ENCODE assay signal across 14 cellular contexts in genomic region chrX:48933757-48934156, GRCh38.
DNase-seq lines count a peak whose midpoint lies in the region; ATAC-seq and TF ChIP-seq lines count a peak whose summit lies in the region.
"Had no signal": no experiment of that assay in that cellular context is flagged by ENCODE, and none has a peak within 500 bp of the region (broad histone marks: within the 10 kb centered on the region; RNA-seq: fewer than 3 reads in every experiment).

No MANE protein-coding gene starts in this region.

- H3K79me2 ChIP-seq in KMS-11 (ENCODE audit: insufficient read depth, low read depth), result no peaks in the 10 kb centered on the region; the same call in 1 of the 2 replicates

- H3K4me2 ChIP-seq in KMS-11, result peak overlapping the region; percentile 37; the same call in 1 of the 2 replicates

- H3K9me3 Mint-ChIP-seq in activated naive CD4-positive, alpha-beta T cell treated with anti-CD3 and anti-CD28 coated beads, Interleukin-2, amount 10 ng/mL, durations not matched to agents 7 days and 5 days, result no peaks in the 10 kb centered on the region
- H3K9me3 Mint-ChIP-seq in stimulated activated naive B cell treated with anti-CD40 and anti-IgM and Interleukin-4, amounts not matched to agents 10 μg/mL and 1 μg/mL and 100 μg/mL, for 72 hours, result no peaks in the 10 kb centered on the region
- H3K9me3 Mint-ChIP-seq: WTC11 had no signal

- peak; percentile 11 to 15 for ATAC-seq in stimulated activated naive B cell treated with anti-CD40 and anti-IgM and Interleukin-4, amounts not matched to agents 10 μg/mL and 1 μg/mL and 100 μg/mL, for 72 hours (replicated peaks)
- ATAC-seq: WTC11 had no signal

- no peaks in the 10 kb centered on the region for H3K27me3 Mint-ChIP-seq in activated naive CD4-positive, alpha-beta T cell treated with anti-CD3 and anti-CD28 coated beads, Interleukin-2, amount 10 ng/mL, durations not matched to agents 7 days and 5 days
- no peaks in the 10 kb centered on the region for H3K27me3 Mint-ChIP-seq in stimulated activated naive B cell treated with anti-CD40 and anti-IgM and Interleukin-4, amounts not matched to agents 10 μg/mL and 1 μg/mL and 100 μg/mL, for 72 hours

- no peak for TF ChIP-seq CTCF in KMS-11 (conservative IDR thresholded peaks at IDR 0.05; ENCODE audit: low read depth, low read length)

- H3K4me1 Mint-ChIP-seq in activated naive CD4-positive, alpha-beta T cell treated with anti-CD3 and anti-CD28 coated beads, Interleukin-2, amount 10 ng/mL, durations not matched to agents 7 days and 5 days, result peaks cover 54% of the 10 kb centered on the region
- H3K4me1 Mint-ChIP-seq in stimulated activated naive B cell treated with anti-CD40 and anti-IgM and Interleukin-4, amounts not matched to agents 10 μg/mL and 1 μg/mL and 100 μg/mL, for 72 hours, result peaks cover 44 to 57% of the 10 kb centered on the region in 2 donors

- no peak for TF ChIP-seq POLR2A in erythroblast (IDR thresholded peaks at IDR 0.05; ENCODE audit: low read length)

- H3K27ac ChIP-seq in KMS-11, result peak overlapping the region; percentile 53

- peaks cover 42% of the 10 kb centered on the region for H3K36me3 Mint-ChIP-seq in activated naive CD4-positive, alpha-beta T cell treated with anti-CD3 and anti-CD28 coated beads, Interleukin-2, amount 10 ng/mL, durations not matched to agents 7 days and 5 days
- peaks cover 28 to 51% of the 10 kb centered on the region in 2 donors for H3K36me3 Mint-ChIP-seq in stimulated activated naive B cell treated with anti-CD40 and anti-IgM and Interleukin-4, amounts not matched to agents 10 μg/mL and 1 μg/mL and 100 μg/mL, for 72 hours

- H3K4me1 ChIP-seq in KMS-11 (ENCODE audit: low read depth, poor library complexity, severe bottlenecking), result peaks cover 64% of the 10 kb centered on the region

- no peak overlapping the region for H2AFZ ChIP-seq in KMS-11 (ENCODE audit: low read depth)

- no peaks in the 10 kb centered on the region for H4K20me1 ChIP-seq in KMS-11 (ENCODE audit: insufficient read depth)

- H3K27me3 ChIP-seq in KMS-11 (ENCODE audit: insufficient read depth, low read depth), result no peaks in the 10 kb centered on the region

- no peak overlapping the region for H3K9ac ChIP-seq in KMS-11

- H3K4me3 ChIP-seq in KMS-11 (IDR thresholded peaks at IDR 0.05; ENCODE audit: insufficient read depth, low read depth, low read length), result no peak overlapping the region

- no peaks in the 10 kb centered on the region for H3K36me3 ChIP-seq in KMS-11 (ENCODE audit: insufficient read depth)

- peak; percentile 51 for DNase-seq in stimulated activated CD4-positive, alpha-beta T cell treated with anti-CD3 and anti-CD28 coated beads, Interleukin-15, amount 100 ng/mL, for 24 hours
- no peak for DNase-seq in stimulated activated CD4-positive, alpha-beta T cell treated with anti-CD3 and anti-CD28 coated beads, Interleukin-2, amount 100 ng/mL, for 48 hours
- DNase-seq in activated naive CD4-positive, alpha-beta T cell treated with anti-CD3 and anti-CD28 coated beads, Interleukin-2, amount 10 ng/mL, durations not matched to agents 7 days and 5 days, result no peak
- no peak for DNase-seq in stimulated activated naive B cell treated with anti-CD40 and anti-IgM and Interleukin-4, amounts not matched to agents 10 μg/mL and 1 μg/mL and 100 μg/mL, for 72 hours
- DNase-seq in erythroblast (lab: John Stamatoyannopoulos, UW), result no peak
- no peak for DNase-seq in NCI-H2107 (lab: John Stamatoyannopoulos, UW)
- no peak for DNase-seq in NCI-H1092 (lab: John Stamatoyannopoulos, UW)
- DNase-seq: activated effector memory CD4-positive, alpha-beta T cell treated with Interleukin-2 at 50 U/mL for 16 hours; DMS 273 treated with DMSO at 0.1 percent for 48 hours; foreskin fibroblast; NCI-H1417; NCI-H446 treated with DMSO at 0.1 percent for 48 hours had no signal

- H3K4me3 Mint-ChIP-seq in activated naive CD4-positive, alpha-beta T cell treated with anti-CD3 and anti-CD28 coated beads, Interleukin-2, amount 10 ng/mL, durations not matched to agents 7 days and 5 days, result no peak overlapping the region
- peak overlapping the region; percentile 36 to 58 for H3K4me3 Mint-ChIP-seq in stimulated activated naive B cell treated with anti-CD40 and anti-IgM and Interleukin-4, amounts not matched to agents 10 μg/mL and 1 μg/mL and 100 μg/mL, for 72 hours
- H3K4me3 Mint-ChIP-seq: WTC11 had no signal

- CTCF ChIA-PET in activated naive CD4-positive, alpha-beta T cell treated with anti-CD3 and anti-CD28 coated beads, Interleukin-2, amount 10 ng/mL, durations not matched to agents 7 days and 5 days (lab: Charles Lee), result no interaction called here

- peak overlapping the region; percentile 83 for H3K27ac Mint-ChIP-seq in activated naive CD4-positive, alpha-beta T cell treated with anti-CD3 and anti-CD28 coated beads, Interleukin-2, amount 10 ng/mL, durations not matched to agents 7 days and 5 days
- peak overlapping the region; percentile 96 for H3K27ac Mint-ChIP-seq in stimulated activated naive B cell treated with anti-CD40 and anti-IgM and Interleukin-4, amounts not matched to agents 10 μg/mL and 1 μg/mL and 100 μg/mL, for 72 hours
- H3K27ac Mint-ChIP-seq: WTC11 had no signal
